Comparison of ENCODE assay signal across 31 cellular contexts in genomic region chr10:132021504-132022143, GRCh38. TPM values are rescaled to one million over a fixed set of nuclear protein-coding genes. Genes with fewer than 3 reads are reported as not detected.
"Had no signal": no experiment of that assay in that cellular context is flagged by ENCODE, and none has a peak within 500 bp of the region (broad histone marks: within the 10 kb centered on the region; RNA-seq: fewer than 3 reads in every experiment).

No MANE protein-coding gene starts in this region.

- H3K9me3 ChIP-seq: colonic mucosa, esophagus muscularis mucosa, gastroesophageal sphincter, heart left ventricle, ovary, psoas muscle, thoracic aorta, tibial nerve, upper lobe of left lung had no signal

- H3K9ac ChIP-seq: neural progenitor cell had no signal

- H3K36me3 Mint-ChIP-seq: memory B cell; mesothelial cell of epicardium; naive thymus-derived CD4-positive, alpha-beta T cell; neural progenitor cell; stimulated activated naive B cell treated with anti-CD40 and anti-IgM and Interleukin-4, amounts not matched to agents 10 μg/mL and 1 μg/mL and 100 μg/mL, for 72 hours had no signal

- H3K9me3 Mint-ChIP-seq: dendritic cell treated with granulocyte-macrophage colony-stimulating factor and Interleukin-4, amounts not matched to agents 40 ng/mL and 50 ng/mL, for 4 days; endodermal cell; memory B cell; mesothelial cell of epicardium; naive thymus-derived CD4-positive, alpha-beta T cell; nephron; neural progenitor cell; stimulated activated naive B cell treated with anti-CD40 and anti-IgM and Interleukin-4, amounts not matched to agents 10 μg/mL and 1 μg/mL and 100 μg/mL, for 72 hours; stimulated activated naive CD8-positive, alpha-beta T cell treated with anti-CD3 and anti-CD28 coated beads, Interleukin-15, Interleukin-2, amounts not matched to agents 100 ng/mL and 50 ng/mL, for 24 hours had no signal

- H3K4me2 ChIP-seq: hepatocyte, neural progenitor cell had no signal

- FAIRE-seq: islet of Langerhans, small intestine, urothelium cell line had no signal

- H3K4me3 Mint-ChIP-seq: dendritic cell treated with granulocyte-macrophage colony-stimulating factor and Interleukin-4, amounts not matched to agents 40 ng/mL and 50 ng/mL, for 4 days; endodermal cell; memory B cell; mesothelial cell of epicardium; naive thymus-derived CD4-positive, alpha-beta T cell; nephron; neural progenitor cell; stimulated activated naive B cell treated with anti-CD40 and anti-IgM and Interleukin-4, amounts not matched to agents 10 μg/mL and 1 μg/mL and 100 μg/mL, for 72 hours; stimulated activated naive CD8-positive, alpha-beta T cell treated with anti-CD3 and anti-CD28 coated beads, Interleukin-15, Interleukin-2, amounts not matched to agents 100 ng/mL and 50 ng/mL, for 24 hours had no signal

- H3K4me1 ChIP-seq: colonic mucosa, neural progenitor cell, psoas muscle had no signal

- H3K27me3 ChIP-seq: colonic mucosa, ovary had no signal

- H2AFZ ChIP-seq: hepatocyte, neural progenitor cell had no signal

- H3K27ac ChIP-seq: colonic mucosa, epithelial cell of prostate, esophagus muscularis mucosa, foreskin keratinocyte, gastroesophageal sphincter, heart left ventricle, hepatocyte, neural progenitor cell, ovary, psoas muscle, thoracic aorta, tibial nerve, upper lobe of left lung had no signal

- H3K27ac Mint-ChIP-seq: dendritic cell treated with granulocyte-macrophage colony-stimulating factor and Interleukin-4, amounts not matched to agents 40 ng/mL and 50 ng/mL, for 4 days; endodermal cell; memory B cell; mesothelial cell of epicardium; nephron; neural progenitor cell; stimulated activated naive B cell treated with anti-CD40 and anti-IgM and Interleukin-4, amounts not matched to agents 10 μg/mL and 1 μg/mL and 100 μg/mL, for 72 hours; stimulated activated naive CD8-positive, alpha-beta T cell treated with anti-CD3 and anti-CD28 coated beads, Interleukin-15, Interleukin-2, amounts not matched to agents 100 ng/mL and 50 ng/mL, for 24 hours had no signal

- H3K4me3 ChIP-seq: colonic mucosa, esophagus muscularis mucosa, gastroesophageal sphincter, heart left ventricle, hepatocyte, lung, neural progenitor cell, ovary, psoas muscle, thoracic aorta, tibial nerve, upper lobe of left lung had no signal

- H3K79me2 ChIP-seq: hepatocyte had no signal

- ATAC-seq: foreskin keratinocyte; gastroesophageal sphincter; naive thymus-derived CD4-positive, alpha-beta T cell; psoas muscle; stimulated activated naive B cell treated with anti-CD40 and anti-IgM and Interleukin-4, amounts not matched to agents 10 μg/mL and 1 μg/mL and 100 μg/mL, for 72 hours had no signal

- DNase-seq: colonic mucosa; effector CD8-positive, alpha-beta T cell; endodermal cell; foreskin keratinocyte; heart left ventricle; kidney glomerular epithelial cell; naive thymus-derived CD4-positive, alpha-beta T cell; nucleus accumbens; ovary; right cardiac atrium; small intestine; stimulated activated CD4-positive, alpha-beta T cell treated with anti-CD3 and anti-CD28 coated beads, Interleukin-15, amount 100 ng/mL, for 24 hours; stimulated activated CD4-positive, alpha-beta T cell treated with anti-CD3 and anti-CD28 coated beads, Interleukin-2, amount 100 ng/mL, for 48 hours; stimulated activated naive B cell treated with anti-CD40 and anti-IgM and Interleukin-4, amounts not matched to agents 10 μg/mL and 1 μg/mL and 100 μg/mL, for 72 hours had no signal

- H3K36me3 ChIP-seq: colonic mucosa, esophagus muscularis mucosa, gastroesophageal sphincter, heart left ventricle, neural progenitor cell, ovary, thoracic aorta, tibial nerve, upper lobe of left lung had no signal

RNA-seq across cellular contexts. Expression of gene JAKMIP3, which starts 44.1 kb away (rescaled TPM):
- polyA plus RNA-seq: foreskin keratinocyte had no signal
